9 cellular contexts compared by ENCODE assay signal in the genomic region with DNA sequence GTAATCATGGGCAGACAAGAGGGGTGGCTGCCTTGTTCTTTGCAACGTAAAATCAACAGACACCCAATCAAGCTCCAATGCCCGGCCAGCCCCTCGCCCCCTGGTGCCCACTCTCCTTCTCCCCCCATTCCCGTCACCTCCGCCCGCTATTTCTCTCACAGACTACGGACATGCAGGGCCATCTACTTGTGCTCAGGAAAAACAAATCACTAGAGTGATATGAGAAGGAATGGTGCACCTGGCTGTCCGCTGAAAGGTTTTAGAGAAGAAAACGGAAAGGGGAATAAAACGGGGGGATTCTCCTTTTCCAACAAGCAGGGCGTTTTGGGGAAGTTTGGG. TPM values are rescaled to one million over a fixed set of nuclear protein-coding genes. Genes with fewer than 3 reads are reported as not detected.
DNase-seq lines count a peak whose midpoint lies in the region; TF ChIP-seq lines count a peak whose summit lies in the region.
"Had no signal": no experiment of that assay in that cellular context is flagged by ENCODE, and none has a peak within 500 bp of the region (broad histone marks: within the 10 kb centered on the region; RNA-seq: fewer than 3 reads in every experiment).

No MANE protein-coding gene starts in this region.

- peaks cover 4% of the 10 kb centered on the region for H3K36me3 Mint-ChIP-seq in glutamatergic neuron (ENCODE audit: unreplicated experiment)

- H3K4me3 ChIP-seq in WERI-Rb-1 (ENCODE audit: low read depth, low read length): peak overlapping the region; percentile 82
- peak overlapping the region; percentile 69 to 78 (median 69) for H3K4me3 ChIP-seq in skeletal muscle tissue (ENCODE audit: low read length in 3 of 3)

- H3K4me1 ChIP-seq in skeletal muscle tissue (ENCODE audit: control insufficient read depth in 3 of 3, insufficient read depth in 3 of 3, low read length in 3 of 3): peaks cover 15 to 18% (median 15%) of the 10 kb centered on the region in 3 donors

- DNase-seq in DMS79 treated with DMSO at 0.1 percent for 48 hours (lab: John Stamatoyannopoulos, UW) (peak; percentile 62), DMS79 (lab: John Stamatoyannopoulos, UW) (no peak), WERI-Rb-1 (peak; percentile 10), glutamatergic neuron (no peak), RWPE1 (ENCODE audit: low spot score) (no peak), MV-4-11 (lab: John Stamatoyannopoulos, UW) (no peak), HuH-7.5 (ENCODE audit: low spot score) (no peak)

- no peak overlapping the region for H3K27ac Mint-ChIP-seq in glutamatergic neuron (ENCODE audit: unreplicated experiment)

- H3K9ac ChIP-seq in skeletal muscle tissue (ENCODE audit: low read depth in 1 of 3, low read length in 3 of 3): peak overlapping the region in 2 of 3 donors; percentile 45 to 50

- H3K4me3 Mint-ChIP-seq in glutamatergic neuron (ENCODE audit: unreplicated experiment): peak overlapping the region; percentile 94

- H3K9me3 ChIP-seq in WERI-Rb-1 (ENCODE audit: severe bottlenecking) (no peaks in the 10 kb centered on the region), skeletal muscle tissue (ENCODE audit: control insufficient read depth in 3 of 3, low read length in 3 of 3) (no peaks in the 10 kb centered on the region)

- H3K36me3 ChIP-seq in WERI-Rb-1: no peaks in the 10 kb centered on the region
- no peaks in the 10 kb centered on the region for H3K36me3 ChIP-seq in skeletal muscle tissue (ENCODE audit: control insufficient read depth in 3 of 3, insufficient read depth in 3 of 3, low read length in 3 of 3)

- peaks cover 9% of the 10 kb centered on the region for H3K4me1 Mint-ChIP-seq in glutamatergic neuron (ENCODE audit: low read depth, unreplicated experiment)

- POLR2A ChIA-PET in RWPE1 (lab: Yijun Ruan, JAX; ENCODE audit: low non-redundant PET): no interaction called here

- CTCF ChIA-PET in RWPE1 (lab: Yijun Ruan, JAX): no interaction called here

- TF ChIP-seq CTCF in WERI-Rb-1 (IDR thresholded peaks at IDR 0.05; ENCODE audit: low read depth, low read length) (no peak), glutamatergic neuron (IDR thresholded peaks at IDR 0.05; ENCODE audit: partially characterized antibody, unreplicated experiment) (no peak), RWPE1 (conservative IDR thresholded peaks at IDR 0.05; ENCODE audit: low read depth) (no peak)

- H3K27me3 Mint-ChIP-seq in glutamatergic neuron (ENCODE audit: unreplicated experiment): peaks cover 14% of the 10 kb centered on the region

- H3K9me3 Mint-ChIP-seq in glutamatergic neuron (ENCODE audit: unreplicated experiment): peaks cover 2% of the 10 kb centered on the region

- no peak overlapping the region for H3K27ac ChIP-seq in WERI-Rb-1
- no peak overlapping the region for H3K27ac ChIP-seq in skeletal muscle tissue (ENCODE audit: low read depth, low read length)
- H3K27ac ChIP-seq in RWPE1: no peak overlapping the region

- H3K27me3 ChIP-seq in WERI-Rb-1 (ENCODE audit: insufficient read depth, low read depth, severe bottlenecking): peaks cover 37% of the 10 kb centered on the region
- peaks cover 50 to 71% (median 51%) of the 10 kb centered on the region in 3 donors for H3K27me3 ChIP-seq in skeletal muscle tissue (ENCODE audit: control insufficient read depth in 3 of 3, insufficient read depth in 3 of 3, low read length in 3 of 3)

RNA-seq across cellular contexts. Expression of gene GRM8, which starts 0.4 kb away (rescaled TPM):
- total RNA-seq in glutamatergic neuron (ENCODE audit: unreplicated experiment) (7.8 TPM), skeletal muscle tissue (not detected)
- total RNA-seq: dermis microvascular lymphatic vessel endothelial cell had no signal

Comparison
In these comparisons a context has a peak if more than half of its experiments do, and no peak if none do; other contexts are left out.
1. DNase-seq: peak in DMS79 treated with DMSO at 0.1 percent for 48 hours (single experiment) and WERI-Rb-1 (single experiment); none in DMS79 (single experiment), glutamatergic neuron (single experiment), RWPE1 (single experiment), MV-4-11 (single experiment) and HuH-7.5 (single experiment).